ENCODE assay signal across 16 cellular contexts in genomic region chr10:5894458-5894857, GRCh38. TPM values are rescaled to one million over a fixed set of nuclear protein-coding genes. Genes with fewer than 3 reads are reported as not detected.
DNase-seq lines count a peak whose midpoint lies in the region; ATAC-seq and TF ChIP-seq lines count a peak whose summit lies in the region.
"Had no signal": no experiment of that assay in that cellular context is flagged by ENCODE, and none has a peak within 500 bp of the region (broad histone marks: within the 10 kb centered on the region; RNA-seq: fewer than 3 reads in every experiment).

No MANE protein-coding gene starts in this region.

- H3K27ac Mint-ChIP-seq in CD4-positive, alpha-beta T cell = peak overlapping the region; percentile 89
- H3K27ac Mint-ChIP-seq in T-cell (peak overlapping the region; percentile 41 to 87), nephron (peak overlapping the region in 2 of 3 experiments; percentile 43 to 76)

- H3K27me3 Mint-ChIP-seq in CD4-positive, alpha-beta T cell = no peaks in the 10 kb centered on the region
- H3K27me3 Mint-ChIP-seq in T-cell = no peaks in the 10 kb centered on the region
- no peaks in the 10 kb centered on the region for H3K27me3 Mint-ChIP-seq in nephron (ENCODE audit: low read depth)

- peaks cover 57% of the 10 kb centered on the region for H3K36me3 Mint-ChIP-seq in CD4-positive, alpha-beta T cell (ENCODE audit: low read depth)
- peaks cover 34% of the 10 kb centered on the region for H3K36me3 Mint-ChIP-seq in T-cell
- H3K36me3 Mint-ChIP-seq in nephron (ENCODE audit: low read depth) = peaks cover 67% of the 10 kb centered on the region

- H3K4me1 Mint-ChIP-seq in CD4-positive, alpha-beta T cell (ENCODE audit: low read depth) = peaks cover 70% of the 10 kb centered on the region
- H3K4me1 Mint-ChIP-seq in T-cell (peaks cover 69 to 79% (median 70%) of the 10 kb centered on the region in 3 donors), nephron (peaks cover 27% of the 10 kb centered on the region)

- no peak for TF ChIP-seq CTCF in CD4-positive, alpha-beta T cell (IDR thresholded peaks at IDR 0.05)
- TF ChIP-seq CTCF in nephron (IDR thresholded peaks at IDR 0.05; ENCODE audit: unreplicated experiment in 3 of 3) = no peak

- no peaks in the 10 kb centered on the region for H3K27me3 ChIP-seq in CD4-positive, alpha-beta T cell (ENCODE audit: control insufficient read depth, insufficient read depth, low read length)

- peaks cover 3% of the 10 kb centered on the region for H3K9me3 ChIP-seq in CD4-positive, alpha-beta T cell (ENCODE audit: control insufficient read depth, low read length)

- no peak for ATAC-seq in CD4-positive, alpha-beta T cell (ENCODE audit: poor library complexity)
- ATAC-seq in T-cell (replicated peaks in 1 of 4) (no peak), HG03565 (IDR thresholded peaks at IDR 0.05; ENCODE audit: unreplicated experiment) (no peak)

- intact Hi-C loops in CD4-positive, alpha-beta T cell (cut with DNase I, micrococcal nuclease) = loop anchor here in 1 of 2 experiments (5.0 kb wide), 3 partner anchors 83 to 268 kb away; partner anchors contain the start of genes IL15RA and RBM17

- peak; percentile 53 for DNase-seq in activated effector memory CD4-positive, alpha-beta T cell treated with anti-CD3 and anti-CD28 coated beads, Interleukin-2, amount 50 U/mL, for 16 hours
- DNase-seq in activated effector memory CD4-positive, alpha-beta T cell treated with Interleukin-2 at 50 U/mL for 16 hours = no peak
- no peak for DNase-seq in CD4-positive, alpha-beta T cell
- no peak for DNase-seq in T-cell
- no peak for DNase-seq in anterior cingulate cortex (lab: John Stamatoyannopoulos, UW)
- DNase-seq: DND-41, GDM1, HCEC 1CT, NCI-H1048, NCI-H146, NCI-H2081 treated with DMSO at 0.1 percent for 48 hours, NCI-H226, NCI-H526, RPMI8226 had no signal

- POLR2A ChIA-PET in CD4-positive, alpha-beta T cell (lab: Charles Lee) = interaction anchor here (0.9 kb wide), 1 partner anchor 9 kb away, joined by 3 read pairs; no protein-coding TSS in a partner anchor
- POLR2A ChIA-PET in T-cell (lab: Charles Lee) = interaction anchor here in 1 of 2 donors (0.5 kb wide), 1 partner anchor 346 kb away, joined by 3 read pairs; no protein-coding TSS in a partner anchor

- no peaks in the 10 kb centered on the region for H3K9me3 Mint-ChIP-seq in CD4-positive, alpha-beta T cell
- H3K9me3 Mint-ChIP-seq in T-cell = peaks cover 0 to 3% (median 2%) of the 10 kb centered on the region in 3 donors
- H3K9me3 Mint-ChIP-seq in nephron = peaks cover 2% of the 10 kb centered on the region

- CTCF ChIA-PET in CD4-positive, alpha-beta T cell (lab: Charles Lee) = interaction anchor here (1.6 to 1.7 kb wide), 2 partner anchors 12 to 21 kb away, joined by 3 to 5 read pairs; no protein-coding TSS in a partner anchor
- CTCF ChIA-PET in T-cell (lab: Charles Lee) = interaction anchor here in 1 of 2 donors (0.5 kb wide), 1 partner anchor 102 kb away, joined by 3 read pairs; no protein-coding TSS in a partner anchor

- peak overlapping the region; percentile 62 for H3K4me3 Mint-ChIP-seq in CD4-positive, alpha-beta T cell
- H3K4me3 Mint-ChIP-seq in T-cell (peak overlapping the region in 1 of 3 donors; percentile 62), nephron (no peak overlapping the region)

- H3K27ac ChIP-seq in CD4-positive, alpha-beta T cell (ENCODE audit: low read depth, low read length) = no peak overlapping the region

RNA-seq across cellular contexts. Expression of gene FBH1, which starts 4.4 kb away (rescaled TPM):
- 10 to 100 TPM; 33.9 to 34.2 TPM for total RNA-seq in CD4-positive, alpha-beta T cell
- 10 to 100 TPM; 72.8 to 95.5 (median 86.2) TPM for total RNA-seq in T-cell

RNA-seq across cellular contexts. Expression of gene ANKRD16, which starts 4.8 kb away (rescaled TPM):
- total RNA-seq in CD4-positive, alpha-beta T cell = 1 to 10 TPM; 1.4 to 1.8 TPM
- 10 to 100 TPM in 1 of 5 donors, 1 to 10 TPM in 4; 4.7 to 11.5 (median 9.1) TPM for total RNA-seq in T-cell
